13 cellular contexts compared by ENCODE assay signal in the genomic region with DNA sequence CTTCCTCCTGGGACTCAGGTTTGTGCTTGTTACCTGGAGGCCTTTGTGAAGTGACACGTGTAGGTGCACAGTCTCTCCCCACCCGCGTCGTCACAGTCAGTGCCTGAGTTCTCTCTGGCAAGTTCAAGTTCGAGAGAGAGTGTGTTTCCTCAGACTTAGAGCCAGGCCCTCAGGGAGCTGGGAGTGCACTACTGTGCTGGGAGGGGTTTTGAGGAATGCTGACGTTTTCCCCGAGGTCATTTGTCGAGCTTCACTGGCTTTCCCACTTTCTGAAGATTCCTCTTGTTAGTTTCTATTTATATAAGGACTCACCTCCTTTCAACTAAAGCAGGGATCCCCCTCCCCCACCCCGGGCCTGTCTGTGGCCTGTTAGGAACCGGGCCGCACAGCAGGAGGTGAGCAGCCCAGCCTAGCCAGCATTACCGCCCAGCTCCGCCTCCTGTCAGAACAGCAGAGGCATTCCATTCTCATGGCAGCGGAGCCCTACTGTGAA.
A peak's percentile ranks its signal among the peaks of the same experiment; 100 is the strongest.
DNase-seq lines count a peak whose midpoint lies in the region; ATAC-seq, FAIRE-seq and TF ChIP-seq lines count a peak whose summit lies in the region.
"Had no signal": no experiment of that assay in that cellular context is flagged by ENCODE, and none has a peak within 500 bp of the region (broad histone marks: within the 10 kb centered on the region; RNA-seq: fewer than 3 reads in every experiment).

No MANE protein-coding gene starts in this region.

- intact Hi-C loops in ascending aorta (cut with DNase I): no loop called here

- H3K36me3 ChIP-seq in adipocyte (ENCODE audit: control insufficient read depth, insufficient read depth, low read length, severe bottlenecking): no peaks in the 10 kb centered on the region
- H3K36me3 ChIP-seq in ascending aorta: no peaks in the 10 kb centered on the region
- H3K36me3 ChIP-seq: gastroesophageal sphincter had no signal

- H3K4me3 ChIP-seq in adipocyte (ENCODE audit: low read length) (peak overlapping the region; percentile 30), iPS-11a (ENCODE audit: low read depth, low read length) (peak overlapping the region; percentile 14), retinal pigment epithelial cell (ENCODE audit: low read length) (peak overlapping the region; percentile 27), ascending aorta (no peak overlapping the region)
- H3K4me3 ChIP-seq: gastroesophageal sphincter had no signal

- no peaks in the 10 kb centered on the region for H3K4me1 ChIP-seq in adipocyte (ENCODE audit: control insufficient read depth, insufficient read depth, low read length)
- no peaks in the 10 kb centered on the region for H3K4me1 ChIP-seq in ascending aorta
- H3K4me1 ChIP-seq: gastroesophageal sphincter had no signal

- H3K27me3 ChIP-seq in adipocyte (replicated peaks; ENCODE audit: control insufficient read depth, insufficient read depth, low read length): peaks cover 5% of the 10 kb centered on the region
- H3K27me3 ChIP-seq in ascending aorta: no peaks in the 10 kb centered on the region

- H3K9ac ChIP-seq in adipocyte (ENCODE audit: low read length): no peak overlapping the region

- no peak for FAIRE-seq in GM12891 (lab: Jason Lieb, UNC)

- peak; percentile 91 for DNase-seq in HK-2 (ENCODE audit: unreplicated experiment)
- no peak for DNase-seq in adipocyte (ENCODE audit: low read depth)
- DNase-seq in retinal pigment epithelial cell (ENCODE audit: low read depth): no peak
- DNase-seq in GM12891 (ENCODE audit: insufficient read length, low spot score): no peak
- no peak for DNase-seq in activated CD4-positive, alpha-beta T cell treated with anti-CD3 and anti-CD28 coated beads, Interleukin-2, amount 50 U/mL, for 1 hour
- DNase-seq in ascending aorta (ENCODE audit: low spot score in 2 of 2): no peak
- DNase-seq: activated naive CD4-positive, alpha-beta T cell; GOT3; KG1; T-cell had no signal

- no peak overlapping the region for H3K27ac ChIP-seq in ascending aorta
- H3K27ac ChIP-seq: gastroesophageal sphincter had no signal

- TF ChIP-seq CTCF in retinal pigment epithelial cell (conservative IDR thresholded peaks at IDR 0.05; ENCODE audit: low read depth, low read length) (no peak), ascending aorta (IDR thresholded peaks at IDR 0.05) (no peak)

- H3K9me3 ChIP-seq in adipocyte (ENCODE audit: control insufficient read depth, low read length) (peaks cover under 1% of the 10 kb centered on the region), ascending aorta (no peaks in the 10 kb centered on the region)

- ATAC-seq in GM18909 (IDR thresholded peaks at IDR 0.05; ENCODE audit: poor library complexity, unreplicated experiment): no peak
- ATAC-seq: gastroesophageal sphincter, T-cell had no signal

- TF ChIP-seq POLR2A in GM12891 (IDR thresholded peaks at IDR 0.05; ENCODE audit: low read depth, low read length): no peak

TF ChIP-seq in GM12891, 5 proteins besides CTCF, POLR2A, EP300 and RAD21:
- TF ChIP-seq POU2F2 (IDR thresholded peaks at IDR 0.05; ENCODE audit: low read depth, low read length): no peak
TF ChIP-seq in GM12891: peak in this region for 0.

Comparison
In these comparisons a context has a peak if more than half of its experiments do, and no peak if none do; other contexts are left out.
1. H3K4me3 ChIP-seq: peak in adipocyte (single experiment), iPS-11a (single experiment) and retinal pigment epithelial cell (single experiment); none in ascending aorta (0 of 2).